ENCODE assay signal across 7 cellular contexts in the genomic region with DNA sequence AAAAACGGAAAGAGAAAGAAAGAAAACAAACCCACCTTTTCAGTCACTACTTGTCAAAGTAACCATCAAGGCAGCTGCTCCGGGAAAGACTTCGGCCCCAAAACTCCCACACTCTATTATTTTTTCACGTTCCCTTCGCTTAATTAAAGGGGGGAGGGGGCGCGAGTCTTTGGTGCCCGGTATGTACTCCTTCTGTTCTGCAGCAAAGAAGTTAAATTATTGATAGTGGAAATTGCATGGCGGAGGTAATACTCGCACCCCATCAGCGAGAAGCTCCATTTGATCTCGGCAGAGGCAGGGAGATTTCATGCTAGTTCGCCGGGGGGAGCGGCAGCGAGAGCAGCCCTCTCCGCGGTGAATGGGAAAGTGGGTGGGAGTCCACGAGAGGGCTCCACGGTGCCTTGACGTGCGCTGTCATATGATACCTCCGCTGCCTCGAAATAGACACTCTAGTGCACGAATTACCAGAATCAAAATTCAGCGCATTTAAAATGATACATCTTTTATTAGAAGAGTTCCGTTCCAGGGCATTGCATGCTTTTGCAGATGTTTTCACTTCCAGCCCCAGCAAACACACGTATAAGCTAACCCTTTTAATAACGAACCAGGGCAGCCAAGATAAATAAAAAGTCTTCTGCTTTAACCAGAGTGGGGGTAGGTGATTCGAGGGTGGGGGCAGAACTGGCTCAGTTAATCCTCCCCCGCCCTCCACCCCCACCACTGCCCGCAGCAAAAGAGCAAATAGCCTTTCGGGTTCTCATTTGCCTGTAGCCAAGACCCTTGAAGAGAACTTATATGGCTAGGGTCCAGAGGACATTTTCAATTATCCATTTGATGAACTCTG. TPM values are rescaled to one million over a fixed set of nuclear protein-coding genes. Genes with fewer than 3 reads are reported as not detected.
A peak's percentile ranks its signal among the peaks of the same experiment; 100 is the strongest.
DNase-seq lines count a peak whose midpoint lies in the region; ATAC-seq lines count a peak whose summit lies in the region.

No MANE protein-coding gene starts in this region.

- H3K9me3 Mint-ChIP-seq in effector memory CD8-positive, alpha-beta T cell, result no peaks in the 10 kb centered on the region

- H3K36me3 Mint-ChIP-seq in effector memory CD8-positive, alpha-beta T cell (ENCODE audit: insufficient read depth), result peaks cover 3% of the 10 kb centered on the region

- peaks cover 65 to 74% of the 10 kb centered on the region in 2 donors for H3K27me3 Mint-ChIP-seq in effector memory CD8-positive, alpha-beta T cell

- H3K4me1 Mint-ChIP-seq in effector memory CD8-positive, alpha-beta T cell (ENCODE audit: low read depth in 2 of 2), result peaks cover 17 to 20% of the 10 kb centered on the region in 2 donors

- H3K9me3 ChIP-seq in HAP-1, result no peaks in the 10 kb centered on the region
- H3K9me3 ChIP-seq in mucosa of stomach (ENCODE audit: control insufficient read depth, low read length), result no peaks in the 10 kb centered on the region

- H3K4me1 ChIP-seq in HAP-1 (no peaks in the 10 kb centered on the region), mucosa of stomach (ENCODE audit: control insufficient read depth, insufficient read depth, low read length) (peaks cover 15% of the 10 kb centered on the region)

- H3K27me3 ChIP-seq in HAP-1 (ENCODE audit: low read depth), result peaks cover 55% of the 10 kb centered on the region
- peaks cover 51% of the 10 kb centered on the region for H3K27me3 ChIP-seq in mucosa of stomach (ENCODE audit: control insufficient read depth, insufficient read depth, low read length)

- DNase-seq in G401 (ENCODE audit: low spot score), result peak; percentile 85
- DNase-seq in HAP-1 (ENCODE audit: low spot score in 2 of 2), result peak in 1 of 2 experiments; percentile 32
- DNase-seq in RPMI7951 (ENCODE audit: low read depth), result peak; percentile 77
- no peak for DNase-seq in effector memory CD8-positive, alpha-beta T cell
- no peak for DNase-seq in NCI-H526 treated with DMSO at 0.1 percent for 48 hours (lab: John Stamatoyannopoulos, UW)

- H3K27ac Mint-ChIP-seq in effector memory CD8-positive, alpha-beta T cell, result no peak overlapping the region

- in situ Hi-C loops in G401 (cut with HindIII; ENCODE audit: low sequenced_read_pairs), result loop anchor here (25.0 kb wide), 1 partner anchor 386 kb away; no protein-coding TSS in a partner anchor
- in situ Hi-C loops in HAP-1 (cut with MboI; ENCODE audit: low sequenced_read_pairs), result no loop called here

- H3K9ac ChIP-seq in mucosa of stomach (ENCODE audit: low read length), result no peak overlapping the region

- H3K36me3 ChIP-seq in HAP-1 (replicated peaks) (no peaks in the 10 kb centered on the region), mucosa of stomach (ENCODE audit: control insufficient read depth, insufficient read depth, low read length) (no peaks in the 10 kb centered on the region)

- H3K4me3 ChIP-seq in HAP-1, result peak overlapping the region; percentile 22
- H3K4me3 ChIP-seq in mucosa of stomach (ENCODE audit: low read length), result peak overlapping the region; percentile 39

- ATAC-seq in effector memory CD8-positive, alpha-beta T cell (replicated peaks), result no peak
- ATAC-seq in GM18520 (IDR thresholded peaks at IDR 0.05; ENCODE audit: unreplicated experiment), result no peak

- peak overlapping the region; percentile 81 to 83 for H3K4me3 Mint-ChIP-seq in effector memory CD8-positive, alpha-beta T cell

RNA-seq across cellular contexts. Expression of gene BDNF, which starts 1.2 kb away (rescaled TPM):
- 20.2 and 29.8 TPM in 2 replicates for total RNA-seq in G401 (2014; rRNA removed; shearing (Covaris generic))
- 4.8 and 4.9 TPM in 2 replicates for total RNA-seq in RPMI7951 (2014; rRNA removed; shearing (Covaris generic))

Comparison
In these comparisons a context has a peak if more than half of its experiments do, and no peak if none do; other contexts are left out.
1. DNase-seq: peak in G401 (single experiment) and RPMI7951 (single experiment); none in effector memory CD8-positive, alpha-beta T cell (0 of 3) and NCI-H526 treated with DMSO at 0.1 percent for 48 hours (single experiment).